Comparison of ENCODE assay signal across 1 cellular context in genomic region chr7:98291717-98292116, GRCh38.
TF ChIP-seq lines count a peak whose summit lies in the region.

No MANE protein-coding gene starts in this region.

TF ChIP-seq in IMR-90, 13 proteins besides CTCF, POLR2A, EP300 and RAD21 (continued from another document):
- TF ChIP-seq BHLHE40 (IDR thresholded peaks at IDR 0.05; ENCODE audit: low read depth, low read length) (no peak), ELK1 (IDR thresholded peaks at IDR 0.05; ENCODE audit: borderline replicate concordance, low read depth, low read length) (no peak), RCOR1 (IDR thresholded peaks at IDR 0.05; ENCODE audit: insufficient replicate concordance, low read length) (no peak), MAFK (IDR thresholded peaks at IDR 0.05; ENCODE audit: low read depth, low read length) (no peak), CEBPB (IDR thresholded peaks at IDR 0.05; ENCODE audit: low read depth, low read length) (no peak), RFX5 (IDR thresholded peaks at IDR 0.05; ENCODE audit: low read depth, low read length) (no peak)
TF ChIP-seq in IMR-90: peak in this region for 0.
